19 cellular contexts compared by ENCODE assay signal in genomic region chr13:97933736-97934135, GRCh38.
"Had no signal": no experiment of that assay in that cellular context is flagged by ENCODE, and none has a peak within 500 bp of the region (broad histone marks: within the 10 kb centered on the region; RNA-seq: fewer than 3 reads in every experiment).

No MANE protein-coding gene starts in this region.

- H3K27ac Mint-ChIP-seq: dendritic cell treated with granulocyte-macrophage colony-stimulating factor and Interleukin-4, amounts not matched to agents 40 ng/mL and 50 ng/mL, for 4 days; mesothelial cell of epicardium; naive B cell had no signal

- H3K27me3 Mint-ChIP-seq: dendritic cell treated with granulocyte-macrophage colony-stimulating factor and Interleukin-4, amounts not matched to agents 40 ng/mL and 50 ng/mL, for 4 days had no signal

- H3K36me3 ChIP-seq: colonic mucosa, esophagus muscularis mucosa, gastroesophageal sphincter, heart right ventricle, left lung, lower lobe of right lung had no signal

- H3K36me3 Mint-ChIP-seq: mesothelial cell of epicardium, naive B cell had no signal

- H3K9me3 Mint-ChIP-seq: dendritic cell treated with granulocyte-macrophage colony-stimulating factor and Interleukin-4, amounts not matched to agents 40 ng/mL and 50 ng/mL, for 4 days; mesothelial cell of epicardium had no signal

- H3K27me3 ChIP-seq: colonic mucosa, foreskin keratinocyte, gastroesophageal sphincter, heart right ventricle, left lung had no signal

- DNase-seq: colonic mucosa; cortex of kidney; effector CD4-positive, alpha-beta T cell; effector memory CD4-positive, alpha-beta T cell; foreskin keratinocyte; glutamatergic neuron; head of caudate nucleus; heart right ventricle; left cardiac atrium; left lung; left ventricle myocardium superior; lower lobe of right lung; mesenchymal stem cell; mucosa of descending colon; naive B cell had no signal

- H3K4me3 ChIP-seq: colonic mucosa, esophagus muscularis mucosa, gastroesophageal sphincter, heart right ventricle, left lung, lower lobe of right lung, mucosa of descending colon had no signal

- H3K4me3 Mint-ChIP-seq: dendritic cell treated with granulocyte-macrophage colony-stimulating factor and Interleukin-4, amounts not matched to agents 40 ng/mL and 50 ng/mL, for 4 days; mesothelial cell of epicardium; naive B cell had no signal

- H3K27ac ChIP-seq: colonic mucosa, esophagus muscularis mucosa, foreskin keratinocyte, gastroesophageal sphincter, left lung, lower lobe of right lung had no signal

- H3K9me3 ChIP-seq: colonic mucosa, esophagus muscularis mucosa, gastroesophageal sphincter, heart right ventricle, left lung, lower lobe of right lung, mucosa of descending colon had no signal
